In the genomic region with DNA sequence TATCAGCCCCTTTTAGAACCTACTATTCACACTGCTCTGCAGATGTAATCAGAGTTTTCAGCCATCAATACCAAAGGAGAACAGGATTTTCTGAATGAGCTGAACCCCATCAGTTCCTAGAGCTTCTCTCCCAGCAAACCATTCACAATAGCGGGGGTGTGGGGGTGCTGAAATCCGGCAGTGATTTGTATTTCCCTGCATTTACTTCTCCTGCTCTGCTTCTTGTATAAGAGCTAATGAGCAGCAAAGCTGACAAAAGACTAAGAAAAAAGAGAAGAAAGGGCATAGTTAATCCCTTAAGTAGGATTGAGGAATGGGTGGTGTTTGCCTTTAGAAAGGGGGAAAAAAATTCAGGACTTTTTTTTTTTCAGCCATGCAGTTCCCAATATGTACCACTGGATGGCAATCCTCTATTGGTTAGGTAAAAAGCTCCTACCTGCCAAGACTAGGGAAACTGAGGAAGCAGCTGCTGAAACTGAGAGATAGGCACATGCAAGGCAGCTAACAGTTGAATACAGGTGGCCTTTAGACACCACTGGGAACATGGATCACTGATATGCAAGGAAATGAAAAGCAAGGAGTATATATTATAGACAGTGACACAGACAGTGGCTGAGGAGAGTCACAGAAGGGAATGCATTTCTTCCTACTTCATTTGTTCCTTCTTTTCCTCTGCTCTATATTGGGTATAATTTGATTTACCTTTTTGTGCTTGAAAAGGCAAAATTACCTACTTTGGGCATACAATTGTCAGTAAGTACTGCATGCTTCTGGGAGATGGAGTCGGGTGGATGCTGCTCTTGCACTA, we compare ENCODE assay signal across 10 cellular contexts.
DNase-seq lines count a peak whose midpoint lies in the region; ATAC-seq and TF ChIP-seq lines count a peak whose summit lies in the region.
"Had no signal": no experiment of that assay in that cellular context is flagged by ENCODE, and none has a peak within 500 bp of the region (broad histone marks: within the 10 kb centered on the region; RNA-seq: fewer than 3 reads in every experiment).

No MANE protein-coding gene starts in this region.

- H3F3A ChIP-seq in PC-9 (ENCODE audit: insufficient read depth, low read depth), result peaks cover 5% of the 10 kb centered on the region; the same call in 1 of the 2 replicates

- no peaks in the 10 kb centered on the region for H3K36me3 ChIP-seq in heart left ventricle
- no peaks in the 10 kb centered on the region for H3K36me3 ChIP-seq in PC-9 (ENCODE audit: low read depth)
- H3K36me3 ChIP-seq in tibial nerve, result no peaks in the 10 kb centered on the region

- intact Hi-C loops in heart left ventricle (cut with DNase I), result loop anchor here in 6 of 10 donors (5.0 to 10.0 kb wide), 4 partner anchors 214 to 434 kb away; partner anchors contain the start of gene HS6ST2 (in 5 of the 6)
- intact Hi-C loops in right cardiac atrium (cut with DNase I), result no loop called here
- intact Hi-C loops in PC-9 (cut with micrococcal nuclease; ENCODE audit: unreplicated experiment), result loop anchor here (5.0 to 10.0 kb wide), 2 partner anchors 432 to 934 kb away; no protein-coding TSS in a partner anchor
- intact Hi-C loops in posterior cingulate gyrus (cut with DNase I), result no loop called here

- peak; percentile 25 to 60 (median 44) for TF ChIP-seq CTCF in heart left ventricle (IDR thresholded peaks at IDR 0.05)
- TF ChIP-seq CTCF in PC-9 (conservative IDR thresholded peaks at IDR 0.05), result peak; percentile 93
- TF ChIP-seq CTCF in fibroblast of pulmonary artery (IDR thresholded peaks at IDR 0.05; ENCODE audit: low read length, missing control alignments), result peak; percentile 63
- peak in 3 of 5 experiments; percentile 22 to 43 (median 29) for TF ChIP-seq CTCF in tibial nerve (IDR thresholded peaks at IDR 0.05)

- CTCF ChIA-PET in PC-9 (lab: Charles Lee), result interaction anchor here (0.7 to 0.8 kb wide), 2 partner anchors 22 to 207 kb away, joined by 6 read pairs; no protein-coding TSS in a partner anchor

- TF ChIP-seq POLR2A in heart left ventricle (IDR thresholded peaks at IDR 0.05) (no peak), tibial nerve (IDR thresholded peaks at IDR 0.05) (no peak)

- no peak for TF ChIP-seq EP300 in tibial nerve (IDR thresholded peaks at IDR 0.05)

- ATAC-seq in heart left ventricle (no peak), right cardiac atrium (no peak), GM21786 (IDR thresholded peaks at IDR 0.05; ENCODE audit: unreplicated experiment) (no peak), HG02840 (IDR thresholded peaks at IDR 0.05; ENCODE audit: low FRiP score, unreplicated experiment) (no peak)
- ATAC-seq: activated naive CD8-positive, alpha-beta T cell treated with anti-CD3 and anti-CD28 coated beads, Interleukin-2, amount 50 U/mL, for 24 hours had no signal

- H3K4me3 ChIP-seq in heart left ventricle (no peak overlapping the region), right cardiac atrium (ENCODE audit: low read length) (no peak overlapping the region), PC-9 (no peak overlapping the region), fibroblast of pulmonary artery (replicated peaks; ENCODE audit: low read depth, low read length) (no peak overlapping the region), tibial nerve (no peak overlapping the region)

- no peaks in the 10 kb centered on the region for H3K9me2 ChIP-seq in PC-9 (ENCODE audit: insufficient read depth)

- H3K4me1 ChIP-seq in heart left ventricle (no peaks in the 10 kb centered on the region), right cardiac atrium (ENCODE audit: control insufficient read depth, insufficient read depth, low read length) (no peaks in the 10 kb centered on the region), PC-9 (replicated peaks; ENCODE audit: insufficient read depth) (peaks cover 29% of the 10 kb centered on the region), tibial nerve (no peaks in the 10 kb centered on the region)

- H3K79me2 ChIP-seq in PC-9 (ENCODE audit: low read depth), result no peaks in the 10 kb centered on the region

- H3K9me3 ChIP-seq in heart left ventricle (no peaks in the 10 kb centered on the region), right cardiac atrium (ENCODE audit: control insufficient read depth, low read length) (no peaks in the 10 kb centered on the region), PC-9 (ENCODE audit: insufficient read depth, low read depth) (no peaks in the 10 kb centered on the region), tibial nerve (no peaks in the 10 kb centered on the region)

- DNase-seq in heart left ventricle, result no peak
- DNase-seq in right cardiac atrium, result no peak
- DNase-seq in PC-9, result no peak
- peak; percentile 4 for DNase-seq in fibroblast of pulmonary artery (ENCODE audit: low read depth)
- DNase-seq in tibial nerve (ENCODE audit: low spot score in 2 of 2), result no peak
- DNase-seq in posterior cingulate gyrus, result no peak
- DNase-seq: activated naive CD8-positive, alpha-beta T cell treated with anti-CD3 and anti-CD28 coated beads, Interleukin-2, amount 50 U/mL, for 24 hours; NCI-H1930 had no signal

- POLR2A ChIA-PET in PC-9 (lab: Charles Lee; ENCODE audit: unreplicated experiment), result interaction anchor here (0.5 kb wide), 1 partner anchor 76 kb away, joined by 3 read pairs; no protein-coding TSS in a partner anchor

- no peak overlapping the region for H2AFZ ChIP-seq in PC-9

- 0 out of 2 replicates have a peak, but pooled peaks cover 6% of the 10 kb centered on the region for H4K20me1 ChIP-seq in PC-9 (ENCODE audit: insufficient read depth)

- BruUV-seq in PC-9 (replicated peaks; lab: Mats Ljungman, UMichigan), result no TSS peak

- no peak overlapping the region for H3K4me2 ChIP-seq in PC-9

- WGBS in heart left ventricle, 4 donors, result 69 to 78% (median 76%) methylated on average over 3 of the region's 3 CpGs
- 82% methylated on average over 3 of the region's 3 CpGs for WGBS in right cardiac atrium
- WGBS in tibial nerve, 2 donors, result 78 to 84% methylated on average over 3 of the region's 3 CpGs

- H3K27ac ChIP-seq in heart left ventricle, result no peak overlapping the region
- no peak overlapping the region for H3K27ac ChIP-seq in right cardiac atrium (ENCODE audit: low read length)
- H3K27ac ChIP-seq in PC-9, result no peak overlapping the region
- H3K27ac ChIP-seq in tibial nerve, result no peak overlapping the region

- H3K27me3 ChIP-seq in heart left ventricle, result peaks cover 0 to 37% (median 0%) of the 10 kb centered on the region in 9 donors
- H3K27me3 ChIP-seq in right cardiac atrium (ENCODE audit: control insufficient read depth, insufficient read depth), result no peaks in the 10 kb centered on the region
- no peaks in the 10 kb centered on the region for H3K27me3 ChIP-seq in PC-9 (ENCODE audit: insufficient read depth, low read depth)
- H3K27me3 ChIP-seq in tibial nerve, result peaks cover 0 to 29% of the 10 kb centered on the region in 2 donors

Comparison
In these comparisons a context has a peak if more than half of its experiments do, and no peak if none do; other contexts are left out.
1. intact Hi-C loops: an anchor here in heart left ventricle (5.0 to 10.0 kb wide) and PC-9 (5.0 to 10.0 kb wide); none called in right cardiac atrium and posterior cingulate gyrus.
2. CTCF ChIP-seq: peak in every context shown above with its lines; median percentile 93 in PC-9; 63 in fibroblast of pulmonary artery; 44 in heart left ventricle; 29 in tibial nerve.